ENCODE assay signal across 38 cellular contexts in the genomic region with DNA sequence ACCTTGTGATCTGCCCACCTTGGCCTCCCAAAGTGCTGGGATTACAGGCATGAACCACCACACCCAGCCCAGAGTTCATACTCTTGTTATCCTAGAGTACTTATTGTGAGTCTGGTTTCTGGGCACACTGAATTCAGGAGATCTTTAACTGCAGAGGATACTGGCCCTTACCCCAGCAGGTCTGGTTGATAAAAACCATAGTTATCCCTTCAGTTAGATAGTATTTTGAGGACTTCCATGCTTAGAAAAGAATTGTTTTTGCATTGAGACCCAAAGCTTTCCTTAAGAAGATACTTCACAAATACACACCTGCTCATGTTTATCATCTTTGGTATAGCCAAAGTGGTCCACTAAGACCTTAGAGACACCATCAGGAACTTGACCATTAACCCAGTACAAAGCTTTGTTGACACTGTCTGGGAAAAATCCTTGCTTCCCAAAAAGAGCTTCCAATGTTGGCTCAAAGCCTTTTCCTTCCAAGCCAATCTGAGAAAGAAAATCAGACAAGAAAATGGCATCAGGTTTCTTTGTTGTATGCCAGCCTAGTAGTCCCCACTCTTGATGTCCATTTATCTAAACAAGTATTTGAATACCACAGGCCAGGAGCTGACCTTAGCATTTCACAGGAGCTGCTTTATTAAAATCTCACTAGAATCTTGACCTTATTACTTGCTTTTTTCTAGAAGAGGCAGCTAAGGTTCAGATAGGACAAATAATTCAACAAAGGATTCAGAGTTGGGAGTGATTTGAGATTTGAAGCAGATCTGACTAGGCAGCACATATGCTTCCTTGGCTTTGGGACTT. TPM values are rescaled to one million over a fixed set of nuclear protein-coding genes. Genes with fewer than 3 reads are reported as not detected.
"Had no signal": no experiment of that assay in that cellular context is flagged by ENCODE, and none has a peak within 500 bp of the region (broad histone marks: within the 10 kb centered on the region; RNA-seq: fewer than 3 reads in every experiment).

No MANE protein-coding gene starts in this region.

- H3K27ac Mint-ChIP-seq: activated B cell treated with CpG ODN at 0.5 μM for 24 hours; activated CD4-positive, alpha-beta memory T cell treated with anti-CD3 and anti-CD28 coated beads for 36 hours; activated CD4-positive, alpha-beta T cell treated with anti-CD3 and anti-CD28 coated beads, Interleukin-2, amount 10 ng/mL, durations not matched to agents 24 days and 14 days; activated CD8-positive, alpha-beta T cell treated with anti-CD3 and anti-CD28 coated beads for 36 hours; activated naive CD4-positive, alpha-beta T cell treated with anti-CD3 and anti-CD28 coated beads, Interleukin-2, amount 10 ng/mL, durations not matched to agents 7 days and 5 days; activated naive CD4-positive, alpha-beta T cell treated with anti-CD3 and anti-CD28 coated beads, Interleukin-2, amount 50 U/mL, for 24 hours; activated naive CD8-positive, alpha-beta T cell; activated naive CD8-positive, alpha-beta T cell treated with anti-CD3 and anti-CD28 coated beads, Interleukin-2, amount 10 ng/mL, durations not matched to agents 7 days and 5 days; activated naive CD8-positive, alpha-beta T cell treated with anti-CD3 and anti-CD28 coated beads, Interleukin-2, amount 50 U/mL, for 24 hours; activated T-helper 2 cell treated with anti-CD3 and anti-CD28 coated beads, Interferon-gamma antibody, Interleukin-2, Interleukin-4, amounts not matched to agents 10 μg/mL and 5 μg/mL and 100 μg/mL, durations not matched to agents 14 hours and 24 hours and 36 hours; brain; T-helper 1 cell treated with Interleukin-12 subunit alpha and Interleukin-12 subunit beta and Interleukin-4 antibody, amounts not matched to agents 30 μg/mL and 1 μg/mL, for 36 hours; T-helper 2 cell treated with Interferon-gamma antibody and Interleukin-4, amounts not matched to agents 5 μg/mL and 100 μg/mL, for 36 hours had no signal

- H3K9me3 Mint-ChIP-seq: activated B cell treated with CpG ODN at 0.5 μM for 24 hours; activated CD4-positive, alpha-beta memory T cell treated with anti-CD3 and anti-CD28 coated beads for 36 hours; activated CD4-positive, alpha-beta T cell treated with anti-CD3 and anti-CD28 coated beads, Interleukin-2, amount 10 ng/mL, durations not matched to agents 24 days and 14 days; activated CD8-positive, alpha-beta T cell treated with anti-CD3 and anti-CD28 coated beads for 36 hours; activated naive CD4-positive, alpha-beta T cell treated with anti-CD3 and anti-CD28 coated beads, Interleukin-2, amount 10 ng/mL, durations not matched to agents 7 days and 5 days; activated naive CD4-positive, alpha-beta T cell treated with anti-CD3 and anti-CD28 coated beads, Interleukin-2, amount 50 U/mL, for 24 hours; activated naive CD8-positive, alpha-beta T cell treated with anti-CD3 and anti-CD28 coated beads, Interleukin-2, amount 10 ng/mL, durations not matched to agents 7 days and 5 days; activated naive CD8-positive, alpha-beta T cell treated with anti-CD3 and anti-CD28 coated beads, Interleukin-2, amount 50 U/mL, for 24 hours; activated T-cell treated with anti-CD3 and anti-CD28 coated beads, Interleukin-2, amount 50 U/mL, for 4 hours; activated T-helper 2 cell treated with anti-CD3 and anti-CD28 coated beads, Interferon-gamma antibody, Interleukin-2, Interleukin-4, amounts not matched to agents 10 μg/mL and 5 μg/mL and 100 μg/mL, durations not matched to agents 14 hours and 24 hours and 36 hours; brain; central memory CD8-positive, alpha-beta T cell; T-helper 1 cell treated with Interleukin-12 subunit alpha and Interleukin-12 subunit beta and Interleukin-4 antibody, amounts not matched to agents 30 μg/mL and 1 μg/mL, for 36 hours; T-helper 2 cell treated with Interferon-gamma antibody and Interleukin-4, amounts not matched to agents 5 μg/mL and 100 μg/mL, for 36 hours had no signal

- H3K36me3 Mint-ChIP-seq: activated CD4-positive, alpha-beta memory T cell treated with anti-CD3 and anti-CD28 coated beads for 36 hours; activated naive CD4-positive, alpha-beta T cell treated with anti-CD3 and anti-CD28 coated beads, Interleukin-2, amount 10 ng/mL, durations not matched to agents 7 days and 5 days; activated naive CD4-positive, alpha-beta T cell treated with anti-CD3 and anti-CD28 coated beads, Interleukin-2, amount 50 U/mL, for 24 hours; activated naive CD8-positive, alpha-beta T cell; activated naive CD8-positive, alpha-beta T cell treated with anti-CD3 and anti-CD28 coated beads, Interleukin-2, amount 10 ng/mL, durations not matched to agents 7 days and 5 days; brain had no signal

- H3K27ac ChIP-seq: cardiac muscle cell, VCaP had no signal

- H3K27me3 Mint-ChIP-seq: activated CD4-positive, alpha-beta T cell treated with anti-CD3 and anti-CD28 coated beads, Interleukin-2, amount 10 ng/mL, durations not matched to agents 24 days and 14 days; activated naive CD8-positive, alpha-beta T cell treated with anti-CD3 and anti-CD28 coated beads, Interleukin-2, amount 10 ng/mL, durations not matched to agents 7 days and 5 days had no signal

- H3K36me3 ChIP-seq: cardiac muscle cell had no signal

- DNase-seq: activated B cell treated with CpG ODN at 0.5 μM for 24 hours; activated CD4-positive, alpha-beta memory T cell treated with anti-CD3 and anti-CD28 coated beads for 36 hours; activated CD4-positive, alpha-beta T cell treated with anti-CD3 and anti-CD28 coated beads for 4 hours; activated CD4-positive, alpha-beta T cell treated with anti-CD3 and anti-CD28 coated beads, Interleukin-2, amount 10 ng/mL, durations not matched to agents 24 days and 14 days; activated CD4-positive, alpha-beta T cell treated with anti-CD3 and anti-CD28 coated beads, Interleukin-2, amount 50 U/mL, for 1 hour; activated CD4-positive, alpha-beta T cell treated with anti-CD3 and anti-CD28 coated beads, Interleukin-2, amount 50 U/mL, for 4 hours; activated CD4-positive, CD25-positive, alpha-beta regulatory T cell treated with anti-CD3 and anti-CD28 coated beads, Interleukin-2, amount 50 U/mL, for 72 hours; activated CD8-positive, alpha-beta memory T cell treated with anti-CD3 and anti-CD28 coated beads, Interleukin-2, amount 50 U/mL, for 4 hours; activated CD8-positive, alpha-beta T cell treated with anti-CD3 and anti-CD28 coated beads for 36 hours; activated effector memory CD4-positive, alpha-beta T cell treated with Interleukin-2 at 50 U/mL for 16 hours; activated gamma-delta T cell; activated naive CD4-positive, alpha-beta T cell treated with anti-CD3 and anti-CD28 coated beads, Interleukin-2, amount 10 ng/mL, durations not matched to agents 7 days and 5 days; activated naive CD4-positive, alpha-beta T cell treated with Interleukin-2 at 50 U/mL for 16 hours; activated naive CD8-positive, alpha-beta T cell treated with anti-CD3 and anti-CD28 coated beads, Interleukin-2, amount 10 ng/mL, durations not matched to agents 7 days and 5 days; activated naive CD8-positive, alpha-beta T cell treated with anti-CD3 and anti-CD28 coated beads, Interleukin-2, amount 50 U/mL, for 24 hours; activated T-cell treated with anti-CD3 and anti-CD28 coated beads for 4 hours; activated T-cell treated with anti-CD3 and anti-CD28 coated beads, Interleukin-2, amount 50 U/mL, for 1 hour; activated T-cell treated with anti-CD3 and anti-CD28 coated beads, Interleukin-2, amount 50 U/mL, for 4 hours; amygdala; anterior cingulate cortex; caudate nucleus; cerebellar nuclear complex; SW 1271; T-helper 1 cell; T-helper 2 cell; T-helper 9 cell had no signal

- H3K4me1 Mint-ChIP-seq: activated B cell treated with CpG ODN at 0.5 μM for 24 hours; activated CD4-positive, alpha-beta T cell treated with anti-CD3 and anti-CD28 coated beads, Interleukin-2, amount 10 ng/mL, durations not matched to agents 24 days and 14 days; activated naive CD4-positive, alpha-beta T cell treated with anti-CD3 and anti-CD28 coated beads, Interleukin-2, amount 10 ng/mL, durations not matched to agents 7 days and 5 days; activated naive CD4-positive, alpha-beta T cell treated with anti-CD3 and anti-CD28 coated beads, Interleukin-2, amount 50 U/mL, for 24 hours; activated naive CD8-positive, alpha-beta T cell treated with anti-CD3 and anti-CD28 coated beads, Interleukin-2, amount 10 ng/mL, durations not matched to agents 7 days and 5 days; activated naive CD8-positive, alpha-beta T cell treated with anti-CD3 and anti-CD28 coated beads, Interleukin-2, amount 50 U/mL, for 24 hours; brain; central memory CD8-positive, alpha-beta T cell had no signal

- ATAC-seq: activated CD8-positive, alpha-beta T cell treated with anti-CD3 and anti-CD28 coated beads for 36 hours; activated naive CD8-positive, alpha-beta T cell treated with anti-CD3 and anti-CD28 coated beads, Interleukin-2, amount 50 U/mL, for 24 hours; activated T-cell treated with anti-CD3 and anti-CD28 coated beads, Interleukin-2, amount 50 U/mL, for 4 hours had no signal

- H3K4me3 Mint-ChIP-seq: activated B cell treated with CpG ODN at 0.5 μM for 24 hours; activated CD4-positive, alpha-beta memory T cell treated with anti-CD3 and anti-CD28 coated beads for 36 hours; activated CD4-positive, alpha-beta T cell treated with anti-CD3 and anti-CD28 coated beads, Interleukin-2, amount 10 ng/mL, durations not matched to agents 24 days and 14 days; activated CD8-positive, alpha-beta T cell treated with anti-CD3 and anti-CD28 coated beads for 36 hours; activated naive CD4-positive, alpha-beta T cell treated with anti-CD3 and anti-CD28 coated beads, Interleukin-2, amount 10 ng/mL, durations not matched to agents 7 days and 5 days; activated naive CD4-positive, alpha-beta T cell treated with anti-CD3 and anti-CD28 coated beads, Interleukin-2, amount 50 U/mL, for 24 hours; activated naive CD8-positive, alpha-beta T cell; activated naive CD8-positive, alpha-beta T cell treated with anti-CD3 and anti-CD28 coated beads, Interleukin-2, amount 10 ng/mL, durations not matched to agents 7 days and 5 days; activated naive CD8-positive, alpha-beta T cell treated with anti-CD3 and anti-CD28 coated beads, Interleukin-2, amount 50 U/mL, for 24 hours; activated T-cell treated with anti-CD3 and anti-CD28 coated beads, Interleukin-2, amount 50 U/mL, for 4 hours; brain; central memory CD8-positive, alpha-beta T cell; T-helper 1 cell treated with Interleukin-12 subunit alpha and Interleukin-12 subunit beta and Interleukin-4 antibody, amounts not matched to agents 30 μg/mL and 1 μg/mL, for 36 hours; T-helper 2 cell treated with Interferon-gamma antibody and Interleukin-4, amounts not matched to agents 5 μg/mL and 100 μg/mL, for 36 hours had no signal

- FAIRE-seq: bronchial epithelial cell, TTC549 had no signal

- H3K4me3 ChIP-seq: cardiac muscle cell had no signal

RNA-seq across cellular contexts. Expression of a gene that starts 17.2 kb away (rescaled TPM):
- total RNA-seq: activated B cell treated with CpG ODN at 0.5 μM for 24 hours; activated CD4-positive, alpha-beta memory T cell treated with anti-CD3 and anti-CD28 coated beads for 36 hours; activated CD4-positive, alpha-beta T cell treated with anti-CD3 and anti-CD28 coated beads, Interleukin-2, amount 10 ng/mL, durations not matched to agents 24 days and 14 days; activated CD8-positive, alpha-beta memory T cell treated with anti-CD3 and anti-CD28 coated beads for 36 hours; activated CD8-positive, alpha-beta T cell treated with anti-CD3 and anti-CD28 coated beads for 36 hours; activated naive CD8-positive, alpha-beta T cell treated with anti-CD3 and anti-CD28 coated beads, Interleukin-2, amount 10 ng/mL, durations not matched to agents 7 days and 5 days; activated T-helper 2 cell treated with anti-CD3 and anti-CD28 coated beads, Interferon-gamma antibody, Interleukin-2, Interleukin-4, amounts not matched to agents 10 μg/mL and 5 μg/mL and 100 μg/mL, durations not matched to agents 14 hours and 24 hours and 36 hours had no signal
